ENCODE assay signal across 11 cellular contexts in genomic region chr3:167422396-167422795, GRCh38. TPM values are rescaled to one million over a fixed set of nuclear protein-coding genes. Genes with fewer than 3 reads are reported as not detected.
"Had no signal": no experiment of that assay in that cellular context is flagged by ENCODE, and none has a peak within 500 bp of the region (broad histone marks: within the 10 kb centered on the region; RNA-seq: fewer than 3 reads in every experiment).

No MANE protein-coding gene starts in this region.

RNA-seq across cellular contexts. Expression of gene ZBBX, which starts 42.3 kb away (rescaled TPM):
- total RNA-seq: OCI-LY7, PC-3, Peyer's patch, Right ventricle myocardium inferior, Right ventricle myocardium superior, RPMI7951, SJCRH30, SJSA1, SK-MEL-5 had no signal

RNA-seq across cellular contexts. Expression of gene SERPINI2, which starts 51.4 kb away (rescaled TPM):
- total RNA-seq: OCI-LY7, PC-3, PC-9, Right ventricle myocardium inferior, RPMI7951, SJCRH30, SJSA1, SK-MEL-5 had no signal
- polyA plus RNA-seq: SK-N-SH had no signal
